In the genomic region with DNA sequence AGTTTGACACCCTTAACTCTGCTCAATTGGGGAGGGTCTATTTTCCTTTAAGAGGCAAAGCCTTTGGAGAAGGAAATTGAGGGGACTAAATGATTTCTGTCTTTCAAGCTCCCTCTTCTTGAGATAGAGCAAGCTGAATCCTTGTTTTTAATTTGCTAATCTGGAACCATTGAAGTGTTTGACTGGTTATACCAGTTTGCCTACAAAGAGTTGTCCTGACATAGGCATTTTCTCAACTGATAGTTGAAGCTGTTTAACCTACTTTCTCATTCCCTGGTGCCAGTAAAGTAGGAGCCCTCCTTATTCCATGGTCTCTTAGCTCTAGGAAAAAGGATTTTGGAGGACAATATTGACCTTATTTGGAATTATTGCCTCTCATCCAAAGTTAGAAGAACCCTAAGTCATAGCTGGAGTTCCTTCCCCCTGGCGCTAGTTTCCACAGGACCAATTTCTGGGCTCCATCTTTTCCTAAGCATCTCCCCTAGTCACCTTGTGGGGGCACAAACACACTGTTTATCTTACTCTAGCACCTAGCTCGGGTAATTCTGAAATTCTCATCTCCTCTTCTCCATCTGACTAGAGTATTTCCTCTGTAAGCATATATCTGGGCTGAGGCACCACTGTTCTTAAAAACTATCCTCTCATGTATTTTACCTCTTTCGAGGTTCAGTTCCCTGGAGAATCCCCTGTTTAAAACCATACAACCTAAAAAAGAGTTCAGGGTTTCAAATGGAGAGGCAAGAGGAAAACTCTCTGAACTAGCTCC, we compare ENCODE assay signal across 15 cellular contexts. TPM values are rescaled to one million over a fixed set of nuclear protein-coding genes. Genes with fewer than 3 reads are reported as not detected.
A peak's percentile ranks its signal among the peaks of the same experiment; 100 is the strongest.
DNase-seq lines count a peak whose midpoint lies in the region; ATAC-seq, FAIRE-seq and TF ChIP-seq lines count a peak whose summit lies in the region.
"Had no signal": no experiment of that assay in that cellular context is flagged by ENCODE, and none has a peak within 500 bp of the region (broad histone marks: within the 10 kb centered on the region; RNA-seq: fewer than 3 reads in every experiment).

No MANE protein-coding gene starts in this region.

- H3K9me3 ChIP-seq in CD4-positive, alpha-beta memory T cell (ENCODE audit: control insufficient read depth in 1 of 2, low read length in 2 of 2), result no peaks in the 10 kb centered on the region
- H3K9me3 ChIP-seq in pancreas, result no peaks in the 10 kb centered on the region
- H3K9me3 ChIP-seq: tibial nerve had no signal

- H3K36me3 ChIP-seq in CD4-positive, alpha-beta memory T cell (ENCODE audit: insufficient read depth, low read length), result peaks cover 45% of the 10 kb centered on the region
- no peaks in the 10 kb centered on the region for H3K36me3 ChIP-seq in pancreas

- H3K27ac Mint-ChIP-seq in CD4-positive, alpha-beta memory T cell, result peak overlapping the region in 6 of 7 donors; percentile 9 to 83 (median 52)
- peak overlapping the region; percentile 35 for H3K27ac Mint-ChIP-seq in activated naive CD8-positive, alpha-beta T cell treated with anti-CD3 and anti-CD28 coated beads, Interleukin-2, amount 50 U/mL, for 24 hours

- no peak for ATAC-seq in activated naive CD8-positive, alpha-beta T cell treated with anti-CD3 and anti-CD28 coated beads, Interleukin-2, amount 50 U/mL, for 24 hours
- ATAC-seq in pancreas, result peak in 3 of 4 donors; percentile 41 to 56 (median 42)
- ATAC-seq in GM21825 (IDR thresholded peaks at IDR 0.05; ENCODE audit: unreplicated experiment), result no peak
- ATAC-seq: activated naive CD4-positive, alpha-beta T cell treated with anti-CD3 and anti-CD28 coated beads, Interleukin-2, amount 50 U/mL, for 72 hours had no signal

- H3K4me3 ChIP-seq in CD4-positive, alpha-beta memory T cell (ENCODE audit: low read length in 2 of 2), result no peak overlapping the region
- H3K4me3 ChIP-seq in pancreas (no peak overlapping the region), coronary artery (no peak overlapping the region)
- H3K4me3 ChIP-seq: tibial nerve had no signal

- H3K9me3 Mint-ChIP-seq in CD4-positive, alpha-beta memory T cell, result no peaks in the 10 kb centered on the region
- no peaks in the 10 kb centered on the region for H3K9me3 Mint-ChIP-seq in activated naive CD8-positive, alpha-beta T cell treated with anti-CD3 and anti-CD28 coated beads, Interleukin-2, amount 50 U/mL, for 24 hours

- TF ChIP-seq CTCF in pancreas (IDR thresholded peaks at IDR 0.05) (no peak), coronary artery (IDR thresholded peaks at IDR 0.05) (no peak)

- peaks cover 39 to 62% of the 10 kb centered on the region in 2 donors for H3K36me3 Mint-ChIP-seq in CD4-positive, alpha-beta memory T cell
- peaks cover 53% of the 10 kb centered on the region for H3K36me3 Mint-ChIP-seq in activated naive CD8-positive, alpha-beta T cell treated with anti-CD3 and anti-CD28 coated beads, Interleukin-2, amount 50 U/mL, for 24 hours (ENCODE audit: low read depth)

- H3K27ac ChIP-seq in CD4-positive, alpha-beta memory T cell (ENCODE audit: low read depth, low read length), result no peak overlapping the region
- H3K27ac ChIP-seq in pancreas, result no peak overlapping the region
- no peak overlapping the region for H3K27ac ChIP-seq in coronary artery
- H3K27ac ChIP-seq: tibial nerve had no signal

- peak overlapping the region in 4 of 8 donors; percentile 5 to 65 (median 16) for H3K4me3 Mint-ChIP-seq in CD4-positive, alpha-beta memory T cell
- no peak overlapping the region for H3K4me3 Mint-ChIP-seq in activated naive CD8-positive, alpha-beta T cell treated with anti-CD3 and anti-CD28 coated beads, Interleukin-2, amount 50 U/mL, for 24 hours

- 78 to 85% methylated on average over 3 of the region's 3 CpGs for WGBS in pancreas, 2 donors

- H3K4me1 ChIP-seq in CD4-positive, alpha-beta memory T cell (ENCODE audit: insufficient read depth, low read length), result peaks cover 76% of the 10 kb centered on the region
- peaks cover 4 to 32% (median 10%) of the 10 kb centered on the region in 3 donors for H3K4me1 ChIP-seq in pancreas

- intact Hi-C loops in CD4-positive, alpha-beta memory T cell (cut with micrococcal nuclease), result no loop called here
- intact Hi-C loops in pancreas (cut with DNase I), result no loop called here

- FAIRE-seq in GM12892 (lab: Jason Lieb, UNC), result peak; percentile 58
- FAIRE-seq in pancreas (lab: Jason Lieb, UNC), result no peak
- FAIRE-seq: endothelial cell of umbilical vein, GM18507 had no signal

- CTCF ChIA-PET in CD4-positive, alpha-beta memory T cell (lab: Charles Lee; ENCODE audit: partially characterized antibody), result interaction anchor here (0.6 to 2.3 kb wide), 7 partner anchors 14 to 327 kb away, joined by 3 to 9 read pairs (median 6); a partner anchor contains a TSS

- TF ChIP-seq POLR2A in GM12892 (IDR thresholded peaks at IDR 0.05; ENCODE audit: low read depth, low read length), result no peak

- H3K27me3 ChIP-seq in CD4-positive, alpha-beta memory T cell (ENCODE audit: insufficient read depth, low read length), result no peaks in the 10 kb centered on the region
- no peaks in the 10 kb centered on the region for H3K27me3 ChIP-seq in pancreas
- H3K27me3 ChIP-seq: tibial nerve had no signal

- DNase-seq in CD4-positive, alpha-beta memory T cell, result no peak
- no peak for DNase-seq in GM12892 (ENCODE audit: insufficient read length)
- DNase-seq in activated naive CD8-positive, alpha-beta T cell treated with anti-CD3 and anti-CD28 coated beads, Interleukin-2, amount 50 U/mL, for 24 hours, result no peak
- DNase-seq in pancreas, result no peak
- no peak for DNase-seq in T1000 (lab: John Stamatoyannopoulos, UW)
- no peak for DNase-seq in coronary artery (ENCODE audit: low spot score)
- DNase-seq: islet precursor cell, NCI-H1092, NCI-H2171, SHP77 treated with DMSO at 0.1 percent for 48 hours had no signal

- H3K27me3 Mint-ChIP-seq in CD4-positive, alpha-beta memory T cell, result no peaks in the 10 kb centered on the region
- H3K27me3 Mint-ChIP-seq in activated naive CD8-positive, alpha-beta T cell treated with anti-CD3 and anti-CD28 coated beads, Interleukin-2, amount 50 U/mL, for 24 hours, result no peaks in the 10 kb centered on the region

- peaks cover 43 to 88% (median 70%) of the 10 kb centered on the region in 4 donors for H3K4me1 Mint-ChIP-seq in CD4-positive, alpha-beta memory T cell
- peaks cover 80% of the 10 kb centered on the region for H3K4me1 Mint-ChIP-seq in activated naive CD8-positive, alpha-beta T cell treated with anti-CD3 and anti-CD28 coated beads, Interleukin-2, amount 50 U/mL, for 24 hours

- POLR2A ChIA-PET in CD4-positive, alpha-beta memory T cell (lab: Charles Lee; ENCODE audit: partially characterized antibody), result interaction anchor here (1.0 to 1.4 kb wide), 3 partner anchors 8 to 350 kb away, joined by 3 to 5 read pairs (median 3); a partner anchor contains a TSS

RNA-seq across cellular contexts. Expression of a gene that starts 7.4 kb away (rescaled TPM):
- 10 to 100 TPM; 73.2 to 75.8 TPM for total RNA-seq in CD4-positive, alpha-beta memory T cell
- polyA plus RNA-seq in CD4-positive, alpha-beta memory T cell, result 10 to 100 TPM; 30.4 to 44.6 TPM
- polyA plus RNA-seq in GM12892 (2012; ENCODE audit: missing spikeins), result 23.5 TPM
- total RNA-seq in pancreas, result 10 to 100 TPM; 24.6 to 42.3 (median 32.4) TPM
- 10 to 100 TPM; 14.9 to 20.1 TPM for polyA plus RNA-seq in pancreas

RNA-seq across cellular contexts. Expression of a gene that starts 17.8 kb away (rescaled TPM):
- 10 to 100 TPM; 14.1 to 16.0 TPM for total RNA-seq in CD4-positive, alpha-beta memory T cell
- polyA plus RNA-seq in CD4-positive, alpha-beta memory T cell, result 10 to 100 TPM in 1 of 2 donors, 1 to 10 TPM in 1; 9.6 to 22.5 TPM
- polyA plus RNA-seq in GM12892 (2012; ENCODE audit: missing spikeins), result 19.3 TPM
- 1 to 10 TPM; 3.8 to 8.0 (median 6.1) TPM for total RNA-seq in pancreas
- 1 to 10 TPM; 3.2 to 7.4 TPM for polyA plus RNA-seq in pancreas

RNA-seq across cellular contexts. Expression of a gene that starts 25.6 kb away (rescaled TPM):
- 10 to 100 TPM; 11.8 to 12.6 TPM for total RNA-seq in CD4-positive, alpha-beta memory T cell
- polyA plus RNA-seq in CD4-positive, alpha-beta memory T cell, result under 1 TPM in 1 of 2 donors, not detected in 1; 0.23 TPM
- polyA plus RNA-seq in GM12892 (2012; ENCODE audit: missing spikeins), result 0.49 TPM
- under 1 TPM in 5 of 6 donors, not detected in 1; 0.12 to 0.32 (median 0.25) TPM for total RNA-seq in pancreas
- polyA plus RNA-seq in pancreas, result under 1 TPM; 0.38 to 0.68 TPM

RNA-seq across cellular contexts. Expression of a gene that starts 36.7 kb away (rescaled TPM):
- 10 to 100 TPM; 15.2 TPM for total RNA-seq in CD4-positive, alpha-beta memory T cell
- polyA plus RNA-seq in CD4-positive, alpha-beta memory T cell, result 10 to 100 TPM; 17.4 to 20.2 TPM
- polyA plus RNA-seq in GM12892 (2012; ENCODE audit: missing spikeins), result 12.4 TPM
- total RNA-seq in pancreas, result 1 to 10 TPM; 2.5 to 6.3 (median 5.6) TPM
- polyA plus RNA-seq in pancreas, result 10 to 100 TPM in 1 of 2 donors, 1 to 10 TPM in 1; 5.1 to 11.5 TPM

RNA-seq across cellular contexts. Expression of a gene that starts 37.0 kb away (rescaled TPM):
- 10 to 100 TPM; 63.6 to 67.1 TPM for total RNA-seq in CD4-positive, alpha-beta memory T cell
- polyA plus RNA-seq in CD4-positive, alpha-beta memory T cell, result 10 to 100 TPM; 77.9 to 88.5 TPM
- 51.9 TPM for polyA plus RNA-seq in GM12892 (2012; ENCODE audit: missing spikeins)
- 10 to 100 TPM; 19.8 to 38.8 (median 34.1) TPM for total RNA-seq in pancreas
- 10 to 100 TPM; 26.9 to 46.4 TPM for polyA plus RNA-seq in pancreas

Comparison
In these comparisons a context has a peak if more than half of its experiments do, and no peak if none do; other contexts are left out.
1. ATAC-seq: peak in pancreas (3 of 4); none in activated naive CD8-positive, alpha-beta T cell treated with anti-CD3 and anti-CD28 coated beads, Interleukin-2, amount 50 U/mL, for 24 hours (single experiment) and GM21825 (single experiment).
2. RNA of a gene that starts 25.6 kb away (total RNA-seq): 11.8 to 12.6 TPM in CD4-positive, alpha-beta memory T cell; 0.12 to 0.32 TPM in pancreas; every median in the first group is over 4 times any median in the second.